25 cellular contexts compared by ENCODE assay signal in the genomic region with DNA sequence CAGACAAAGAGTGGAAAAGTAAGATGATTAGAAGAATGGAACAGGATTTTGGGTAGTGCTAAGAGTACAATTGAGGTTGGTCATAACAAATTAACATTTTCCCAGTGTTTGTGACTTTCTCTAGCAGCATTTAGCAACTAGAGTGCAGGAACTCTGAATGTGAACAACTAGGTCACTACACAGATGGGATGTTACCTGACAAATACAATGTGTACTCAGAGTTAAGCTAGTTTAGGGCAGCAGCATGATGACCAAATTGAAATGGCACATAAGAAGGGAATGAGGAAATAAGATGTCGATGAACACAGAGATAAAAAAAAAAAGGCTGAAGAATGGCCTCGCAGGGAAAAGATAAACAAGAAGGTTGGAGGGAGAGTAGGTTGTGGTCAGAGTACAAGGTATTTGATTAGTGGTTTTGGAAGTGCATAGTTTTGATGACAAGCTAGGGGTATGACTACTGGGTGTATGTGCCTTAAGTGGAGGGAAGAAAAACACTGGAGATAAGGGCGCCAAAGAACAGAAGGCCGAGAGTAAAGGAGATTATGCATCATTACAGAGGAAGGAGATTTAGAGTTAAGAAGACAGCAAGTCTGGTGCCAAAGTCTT.
DNase-seq lines count a peak whose midpoint lies in the region; ATAC-seq and TF ChIP-seq lines count a peak whose summit lies in the region.
"Had no signal": no experiment of that assay in that cellular context is flagged by ENCODE, and none has a peak within 500 bp of the region (broad histone marks: within the 10 kb centered on the region; RNA-seq: fewer than 3 reads in every experiment).

No MANE protein-coding gene starts in this region.

- H3K9me2 ChIP-seq in PC-3 (replicated peaks; ENCODE audit: low read length), result no peaks in the 10 kb centered on the region

- CTCF ChIA-PET in PC-3 (lab: Charles Lee), result no interaction called here

- no peak overlapping the region for H3K27ac ChIP-seq in PC-3 (ENCODE audit: low read length)
- H3K27ac ChIP-seq: HL-60, tibial artery had no signal

- H3K4me3 ChIP-seq in PC-3 (ENCODE audit: low read length), result no peak overlapping the region
- H3K4me3 ChIP-seq: GM23338, tibial artery had no signal

- ATAC-seq in PC-3 (no peak), esophagus mucosa (no peak), HG03442 (IDR thresholded peaks at IDR 0.05; ENCODE audit: unreplicated experiment) (no peak)
- ATAC-seq: activated T-cell treated with anti-CD3 and anti-CD28 coated beads, Interleukin-2, amount 50 U/mL, for 4 hours; GM23338; left colon; stimulated activated naive CD8-positive, alpha-beta T cell treated with anti-CD3 and anti-CD28 coated beads, Interleukin-15, amount 100 ng/mL, for 72 hours had no signal

- no peaks in the 10 kb centered on the region for H3K4me1 ChIP-seq in PC-3 (ENCODE audit: insufficient read depth, low read length)
- H3K4me1 ChIP-seq: tibial artery had no signal

- intact Hi-C loops in PC-3 (cut with micrococcal nuclease), result no loop called here

- POLR2A ChIA-PET in PC-3 (lab: Charles Lee; ENCODE audit: unreplicated experiment), result no interaction called here

- no peak overlapping the region for H2AFZ ChIP-seq in PC-3 (ENCODE audit: low read length)
- H2AFZ ChIP-seq: GM23338 had no signal

- no peaks in the 10 kb centered on the region for H3K27me3 ChIP-seq in PC-3 (ENCODE audit: low read length)
- H3K27me3 ChIP-seq: tibial artery had no signal

- H3K9ac ChIP-seq in PC-3 (ENCODE audit: low read length), result no peak overlapping the region

- no peaks in the 10 kb centered on the region for H3K36me3 ChIP-seq in PC-3 (ENCODE audit: low read depth, low read length)
- H3K36me3 ChIP-seq: tibial artery had no signal

- DNase-seq in H4 (ENCODE audit: low spot score) (peak; percentile 21), PC-3 (peak; percentile 30), cerebellar cortex (ENCODE audit: low spot score) (peak; percentile 84), renal cortical epithelial cell (ENCODE audit: low read depth) (peak; percentile 74), NCI-H2107 (lab: John Stamatoyannopoulos, UW) (no peak)
- DNase-seq in stimulated activated naive CD4-positive, alpha-beta T cell (lab: John Stamatoyannopoulos, UW), result no peak
- DNase-seq: activated CD8-positive, alpha-beta memory T cell treated with anti-CD3 and anti-CD28 coated beads for 24 hours; activated naive CD4-positive, alpha-beta T cell treated with Interleukin-2 at 50 U/mL for 16 hours; activated T-cell treated with anti-CD3 and anti-CD28 coated beads, Interleukin-2, amount 50 U/mL, for 4 hours; CD4-positive, alpha-beta memory T cell; DMS79; glutamatergic neuron; IMR-90; left colon; naive B cell; NCI-H1417 treated with DMSO at 0.1 percent for 48 hours; NCI-H69; retina; Right ventricle myocardium superior; stimulated activated naive CD8-positive, alpha-beta T cell treated with anti-CD3 and anti-CD28 coated beads, Interleukin-15, amount 100 ng/mL, for 72 hours; tibial artery had no signal

- no peaks in the 10 kb centered on the region for H4K20me1 ChIP-seq in PC-3 (ENCODE audit: low read length)

- H3K79me2 ChIP-seq in PC-3 (ENCODE audit: low read length), result no peaks in the 10 kb centered on the region

- no peaks in the 10 kb centered on the region for H3K9me3 ChIP-seq in PC-3 (ENCODE audit: low read length)

- H3F3A ChIP-seq in PC-3 (ENCODE audit: low read length, unreplicated experiment), result no peaks in the 10 kb centered on the region

- no peak overlapping the region for H3K4me2 ChIP-seq in PC-3 (ENCODE audit: low read length)
- H3K4me2 ChIP-seq: GM23338 had no signal

- no TSS peak for BruUV-seq in PC-3 (replicated peaks; lab: Mats Ljungman, UMichigan)

- no peak for TF ChIP-seq CTCF in PC-3 (conservative IDR thresholded peaks at IDR 0.05; ENCODE audit: low read depth, low read length)

Comparison
In these comparisons a context has a peak if more than half of its experiments do, and no peak if none do; other contexts are left out.
1. DNase-seq: peak in H4 (single experiment), PC-3 (single experiment), cerebellar cortex (single experiment) and renal cortical epithelial cell (single experiment); none in stimulated activated naive CD4-positive, alpha-beta T cell (0 of 6) and NCI-H2107 (single experiment).